25 cellular contexts compared by ENCODE assay signal in genomic region chr7:80318081-80318480, GRCh38.
DNase-seq lines count a peak whose midpoint lies in the region; ATAC-seq, FAIRE-seq and TF ChIP-seq lines count a peak whose summit lies in the region.
"Had no signal": no experiment of that assay in that cellular context is flagged by ENCODE, and none has a peak within 500 bp of the region (broad histone marks: within the 10 kb centered on the region; RNA-seq: fewer than 3 reads in every experiment).

No MANE protein-coding gene starts in this region.

- H3K18ac ChIP-seq in H9 (ENCODE audit: insufficient read length, low read depth, low read length): no peak overlapping the region

- ATAC-seq in GM18867 (IDR thresholded peaks at IDR 0.05; ENCODE audit: unreplicated experiment): no peak
- ATAC-seq: CD8-positive, alpha-beta T cell; PC-3 had no signal

- H3K14ac ChIP-seq in H9 (ENCODE audit: insufficient read depth, low read length): no peak overlapping the region

- WGBS in H9 (ENCODE audit: extremely low coverage, insufficient read length, low lambda C conversion rate): no CpG with 5 or more reads among the region's 3 CpGs

- no peaks in the 10 kb centered on the region for H3K4me1 ChIP-seq in H9 (ENCODE audit: insufficient read depth, low read length)
- H3K4me1 ChIP-seq in astrocyte (ENCODE audit: insufficient read depth, low read length): no peaks in the 10 kb centered on the region
- H3K4me1 ChIP-seq in keratinocyte (ENCODE audit: control insufficient read depth, extremely low read depth, insufficient read depth, low read length): peaks cover 12% of the 10 kb centered on the region

- H4K8ac ChIP-seq in H9 (replicated peaks; ENCODE audit: insufficient read length, low read depth, low read length): no peak overlapping the region

- H3K27ac ChIP-seq in H9 (ENCODE audit: insufficient read length, low read depth, low read length): no peak overlapping the region
- H3K27ac ChIP-seq in astrocyte (ENCODE audit: low read depth, low read length): no peak overlapping the region
- no peak overlapping the region for H3K27ac ChIP-seq in keratinocyte (ENCODE audit: control insufficient read depth, insufficient read depth, low read length)
- H3K27ac ChIP-seq: C4-2B, GM23248 had no signal

- H3K4me3 ChIP-seq in astrocyte (ENCODE audit: insufficient read depth, low read depth, low read length) (no peak overlapping the region), keratinocyte (ENCODE audit: control insufficient read depth in 2 of 3, extremely low read depth in 1 of 3, insufficient read depth in 2 of 3, low read depth in 1 of 3, low read length in 3 of 3) (no peak overlapping the region)
- H3K4me3 ChIP-seq: GM23248 had no signal

- no peak overlapping the region for H2BK20ac ChIP-seq in H9 (ENCODE audit: low read depth, low read length, poor library complexity, severe bottlenecking)

- H2AK5ac ChIP-seq in H9 (ENCODE audit: insufficient read length, low read length): no peak overlapping the region

- H3K4ac ChIP-seq in H9 (ENCODE audit: low read depth, low read length): no peak overlapping the region

- H3K27ac Mint-ChIP-seq in H9 (no peak overlapping the region), astrocyte (ENCODE audit: unreplicated experiment) (peak overlapping the region; percentile 50)
- H3K27ac Mint-ChIP-seq: B cell; CD8-positive, alpha-beta T cell had no signal

- H2BK120ac ChIP-seq in H9 (ENCODE audit: low read depth, low read length, poor library complexity, severe bottlenecking): no peak overlapping the region

- H2BK12ac ChIP-seq in H9 (ENCODE audit: insufficient read length, low read depth, low read length): no peak overlapping the region

- no peaks in the 10 kb centered on the region for H3K23me2 ChIP-seq in H9 (ENCODE audit: insufficient read length, low read depth, low read length, poor library complexity, severe bottlenecking)

- no peaks in the 10 kb centered on the region for H3K36me3 ChIP-seq in astrocyte (ENCODE audit: insufficient read depth, low read length)
- H3K36me3 ChIP-seq in keratinocyte (ENCODE audit: control insufficient read depth in 2 of 2, extremely low read depth in 1 of 2, insufficient read depth in 2 of 2, low read length in 2 of 2): no peaks in the 10 kb centered on the region

- no peak overlapping the region for H4K91ac ChIP-seq in H9 (ENCODE audit: insufficient read length, low read depth, low read length)

- no peaks in the 10 kb centered on the region for H3K79me1 ChIP-seq in H9 (ENCODE audit: insufficient read depth, low read depth, low read length, poor library complexity, severe bottlenecking)

- no peak overlapping the region for H2BK5ac ChIP-seq in H9 (ENCODE audit: insufficient read length, low read length)

- H3K4me2 ChIP-seq in H9 (ENCODE audit: insufficient read depth, insufficient read length, low read length) (no peak overlapping the region), astrocyte (ENCODE audit: low read length) (no peak overlapping the region), keratinocyte (ENCODE audit: control insufficient read depth, extremely low read depth, insufficient read depth, low read depth, low read length) (peak overlapping the region; percentile 13)

- no peak overlapping the region for H2BK15ac ChIP-seq in H9 (ENCODE audit: low read depth, low read length)

- no peaks in the 10 kb centered on the region; the same call in 1 of the 2 replicates for H3K27me3 Mint-ChIP-seq in H9 (ENCODE audit: low read depth)
- H3K27me3 Mint-ChIP-seq in astrocyte (ENCODE audit: low read depth, unreplicated experiment): peaks cover 4% of the 10 kb centered on the region
- H3K27me3 Mint-ChIP-seq: B cell had no signal

- no peak overlapping the region for H3K56ac ChIP-seq in H9 (ENCODE audit: insufficient read length, low read depth, low read length)

- dilution Hi-C loops in keratinocyte (cut with MboI; ENCODE audit: extremely low pct_ligation_motif_present, low sequenced_read_pairs): no loop called here

- H3K4me3 Mint-ChIP-seq in H9 (no peak overlapping the region; a peak in 1 of 5 replicates), astrocyte (ENCODE audit: unreplicated experiment) (no peak overlapping the region)
- H3K4me3 Mint-ChIP-seq: B cell; CD8-positive, alpha-beta T cell had no signal

- H4K5ac ChIP-seq in H9 (ENCODE audit: insufficient read length, low read depth, low read length): no peak overlapping the region

- H3K27me3 ChIP-seq in H9 (ENCODE audit: insufficient read depth, low read length) (no peaks in the 10 kb centered on the region), astrocyte (ENCODE audit: insufficient read depth, low read length) (no peaks in the 10 kb centered on the region), keratinocyte (ENCODE audit: control insufficient read depth, extremely low read depth, insufficient read depth, low read length) (no peaks in the 10 kb centered on the region)

- H3K9me3 ChIP-seq in H9 (ENCODE audit: control insufficient read depth, low read depth, low read length) (no peaks in the 10 kb centered on the region), astrocyte (ENCODE audit: insufficient read depth, low read depth, low read length) (no peaks in the 10 kb centered on the region), keratinocyte (ENCODE audit: control insufficient read depth, low read depth, low read length) (no peaks in the 10 kb centered on the region)
- H3K9me3 ChIP-seq: Caco-2 had no signal

- no peak overlapping the region for H3T11ph ChIP-seq in H9 (ENCODE audit: low read length)

- H2AFZ ChIP-seq in H9 (ENCODE audit: low read length) (no peak overlapping the region), astrocyte (ENCODE audit: low read depth, low read length) (no peak overlapping the region), keratinocyte (ENCODE audit: control insufficient read depth, low read length) (peak overlapping the region; percentile 45)
- H2AFZ ChIP-seq: GM23248 had no signal

- H3K36me3 Mint-ChIP-seq in H9 (ENCODE audit: insufficient read depth in 1 of 3, low read depth in 3 of 3) (no peaks in the 10 kb centered on the region), astrocyte (ENCODE audit: low read depth, unreplicated experiment) (no peaks in the 10 kb centered on the region)
- H3K36me3 Mint-ChIP-seq: CD8-positive, alpha-beta T cell had no signal

- H3K9ac ChIP-seq in H9 (ENCODE audit: extremely low read depth, insufficient read length, low read length) (no peak overlapping the region), astrocyte (ENCODE audit: low read length) (no peak overlapping the region), keratinocyte (ENCODE audit: control insufficient read depth, extremely low read depth, insufficient read depth, low read length) (no peak overlapping the region)
- H3K9ac ChIP-seq: GM23248 had no signal

- no peak overlapping the region for H3K23ac ChIP-seq in H9 (ENCODE audit: insufficient read length, low read depth, low read length)

- no peaks in the 10 kb centered on the region for H3K9me1 ChIP-seq in keratinocyte (ENCODE audit: control insufficient read depth, extremely low read depth, insufficient read depth, low read length)

- no peaks in the 10 kb centered on the region for H3K9me3 Mint-ChIP-seq in H9
- H3K9me3 Mint-ChIP-seq in astrocyte (ENCODE audit: unreplicated experiment): peaks cover 10% of the 10 kb centered on the region
- H3K9me3 Mint-ChIP-seq: CD8-positive, alpha-beta T cell had no signal

- no peaks in the 10 kb centered on the region for H3K79me2 ChIP-seq in H9 (ENCODE audit: insufficient read depth, low read length)
- no peaks in the 10 kb centered on the region for H3K79me2 ChIP-seq in astrocyte (ENCODE audit: insufficient read depth, low read length)
- no peaks in the 10 kb centered on the region for H3K79me2 ChIP-seq in keratinocyte (ENCODE audit: control insufficient read depth, insufficient read depth, low read length)

- TF ChIP-seq CTCF in H9 (conservative IDR thresholded peaks at IDR 0.05) (no peak), astrocyte (IDR thresholded peaks at IDR 0.05; ENCODE audit: insufficient read depth, low read depth, low read length) (no peak), keratinocyte (optimal IDR thresholded peaks at IDR 0.05 in 1 of 3, IDR thresholded peaks at IDR 0.05 in 1 of 3, conservative IDR thresholded peaks at IDR 0.05 in 1 of 3; ENCODE audit: extremely low read depth in 1 of 3, insufficient read depth in 2 of 3, low read length in 3 of 3) (no peak)

- H4K20me1 ChIP-seq in H9 (ENCODE audit: control insufficient read depth, insufficient read depth, insufficient read length) (no peaks in the 10 kb centered on the region), astrocyte (ENCODE audit: insufficient read depth, low read length) (no peaks in the 10 kb centered on the region), keratinocyte (ENCODE audit: control insufficient read depth, extremely low read depth, insufficient read depth, low read length) (no peaks in the 10 kb centered on the region)

- DNase-seq in H9: peak; percentile 34
- no peak for DNase-seq in astrocyte (ENCODE audit: low read depth)
- no peak for DNase-seq in keratinocyte (ENCODE audit: low read depth, low spot score)
- no peak for DNase-seq in urothelium cell line (ENCODE audit: low spot score)
- DNase-seq in putamen (ENCODE audit: low spot score): no peak
- no peak for DNase-seq in NCI-H2081 (lab: John Stamatoyannopoulos, UW)
- DNase-seq: Caco-2; CD8-positive, alpha-beta T cell; DMS 273 treated with DMSO at 0.1 percent for 48 hours; DMS79 treated with DMSO at 0.1 percent for 48 hours; GM23248; HCEC 1CT; KBM-7; MV-4-11; NCI-H1105; NCI-H1436 treated with DMSO at 0.1 percent for 48 hours; NCI-H187 treated with DMSO at 0.1 percent for 48 hours; NCI-H2107; NCI-H524; NCI-H748 treated with DMSO at 0.1 percent for 48 hours; PC-3 had no signal

- FAIRE-seq in astrocyte (lab: Jason Lieb, UNC) (no peak), keratinocyte (lab: Jason Lieb, UNC) (no peak), urothelium cell line (lab: Jason Lieb, UNC) (peak; percentile 63)
- FAIRE-seq: GM12892 had no signal

- peaks cover 0 to 4% of the 10 kb centered on the region in 2 experiments; a peak in 1 of 4 replicates for H3K4me1 Mint-ChIP-seq in H9
- peaks cover 8% of the 10 kb centered on the region for H3K4me1 Mint-ChIP-seq in astrocyte (ENCODE audit: low read depth, unreplicated experiment)
- H3K4me1 Mint-ChIP-seq: B cell had no signal
